Comparison of ENCODE assay signal across 11 cellular contexts in the genomic region with DNA sequence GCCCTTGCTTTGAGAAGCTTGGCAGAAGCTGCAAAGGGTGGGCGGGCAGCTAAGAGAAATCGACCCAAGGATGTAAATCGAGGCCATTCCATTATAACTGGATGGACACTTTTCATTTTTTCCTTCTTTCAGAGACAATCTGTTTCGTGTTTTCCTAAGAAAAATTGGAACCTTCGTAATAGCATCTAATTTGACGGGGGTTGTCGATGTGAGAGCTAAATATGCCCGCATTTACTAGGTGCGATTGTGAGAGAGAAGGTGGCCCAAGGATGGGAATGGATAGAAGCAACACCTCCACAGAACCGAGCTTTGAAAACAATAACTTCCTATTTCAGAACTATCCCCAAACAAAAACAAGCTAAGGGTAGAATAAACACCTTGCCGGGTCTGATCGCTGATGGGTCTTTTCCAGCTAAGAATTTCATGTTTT. TPM values are rescaled to one million over a fixed set of nuclear protein-coding genes. Genes with fewer than 3 reads are reported as not detected.
DNase-seq lines count a peak whose midpoint lies in the region; ATAC-seq, FAIRE-seq and TF ChIP-seq lines count a peak whose summit lies in the region.
"Had no signal": no experiment of that assay in that cellular context is flagged by ENCODE, and none has a peak within 500 bp of the region (broad histone marks: within the 10 kb centered on the region; RNA-seq: fewer than 3 reads in every experiment).

No MANE protein-coding gene starts in this region.

- H3K18ac ChIP-seq in mesendoderm (ENCODE audit: low read length) = no peak overlapping the region

- peaks cover 53% of the 10 kb centered on the region for H3K27me3 Mint-ChIP-seq in activated naive CD4-positive, alpha-beta T cell treated with anti-CD3 and anti-CD28 coated beads for 36 hours (ENCODE audit: low read depth)

- no peaks in the 10 kb centered on the region for H3K4me1 ChIP-seq in mesendoderm (ENCODE audit: control insufficient read depth, low read depth, low read length)
- H3K4me1 ChIP-seq in tibial nerve = peaks cover 0 to 79% (median 16%) of the 10 kb centered on the region in 4 donors

- CTCF ChIA-PET in activated naive CD4-positive, alpha-beta T cell treated with anti-CD3 and anti-CD28 coated beads for 36 hours (lab: Charles Lee) = interaction anchor here (0.6 to 0.7 kb wide), 2 partner anchors 14 to 281 kb away, joined by 4 read pairs; no protein-coding TSS in a partner anchor

- no peak overlapping the region for H3K4ac ChIP-seq in mesendoderm (ENCODE audit: low read depth, low read length)

- no peaks in the 10 kb centered on the region for H3K9me3 ChIP-seq in tibial nerve

- H3K4me1 Mint-ChIP-seq in activated naive CD4-positive, alpha-beta T cell treated with anti-CD3 and anti-CD28 coated beads for 36 hours (ENCODE audit: low read depth) = peaks cover 19% of the 10 kb centered on the region

- ATAC-seq in left lobe of liver = no peak

- no peak overlapping the region for H2AK5ac ChIP-seq in mesendoderm (ENCODE audit: low read length)

- no peaks in the 10 kb centered on the region for H3K79me2 ChIP-seq in mesendoderm (ENCODE audit: control insufficient read depth, insufficient read depth, low read length)

- intact Hi-C loops in activated naive CD4-positive, alpha-beta T cell treated with anti-CD3 and anti-CD28 coated beads for 36 hours (cut with micrococcal nuclease) = no loop called here

- no peak overlapping the region for H4K8ac ChIP-seq in mesendoderm (ENCODE audit: low read depth, low read length)

- no peak overlapping the region for H3K23ac ChIP-seq in mesendoderm (ENCODE audit: low read length)

- H3K4me3 ChIP-seq in astrocyte of the spinal cord (ENCODE audit: low read depth, low read length) = peak overlapping the region; percentile 45
- H3K4me3 ChIP-seq in mesendoderm (ENCODE audit: low read length) = no peak overlapping the region
- peak overlapping the region; percentile 51 to 76 (median 64) for H3K4me3 ChIP-seq in tibial nerve

- in situ Hi-C loops in astrocyte of the spinal cord (cut with HindIII; ENCODE audit: low sequenced_read_pairs) = no loop called here

- H3K27ac Mint-ChIP-seq in activated naive CD4-positive, alpha-beta T cell treated with anti-CD3 and anti-CD28 coated beads for 36 hours = no peak overlapping the region

- H3K4me3 Mint-ChIP-seq in activated naive CD4-positive, alpha-beta T cell treated with anti-CD3 and anti-CD28 coated beads for 36 hours = peak overlapping the region; percentile 53

- peak overlapping the region; percentile 89 for H3K4me2 ChIP-seq in mesendoderm (ENCODE audit: low read length)

- no CpG with 5 or more reads among the region's 12 CpGs for WGBS in mesendoderm (ENCODE audit: extremely low coverage, insufficient coverage, low lambda C conversion rate)
- WGBS in tibial nerve, 2 donors = 37 to 44% methylated on average over 12 of the region's 12 CpGs

- no peak overlapping the region for H2BK5ac ChIP-seq in mesendoderm (ENCODE audit: low read length)

- H3K9me3 Mint-ChIP-seq in activated naive CD4-positive, alpha-beta T cell treated with anti-CD3 and anti-CD28 coated beads for 36 hours = no peaks in the 10 kb centered on the region

- no peak for TF ChIP-seq POLR2A in tibial nerve (IDR thresholded peaks at IDR 0.05)

- no peaks in the 10 kb centered on the region for H3K36me3 Mint-ChIP-seq in activated naive CD4-positive, alpha-beta T cell treated with anti-CD3 and anti-CD28 coated beads for 36 hours (ENCODE audit: low read depth)

- H4K5ac ChIP-seq in mesendoderm (ENCODE audit: low read length) = no peak overlapping the region

- H3K27ac ChIP-seq in mesendoderm (ENCODE audit: low read depth, low read length) (no peak overlapping the region), tibial nerve (peak overlapping the region in 3 of 4 donors; percentile 56 to 90 (median 84))

- no peak for TF ChIP-seq CTCF in astrocyte of the spinal cord (IDR thresholded peaks at IDR 0.05; ENCODE audit: low read depth, low read length)
- TF ChIP-seq CTCF in tibial nerve (IDR thresholded peaks at IDR 0.05) = no peak

- no peak for FAIRE-seq in frontal cortex (lab: Jason Lieb, UNC)
- FAIRE-seq: colon had no signal

- peak overlapping the region; percentile 73 for H3K56ac ChIP-seq in mesendoderm (ENCODE audit: low read length)

- no peak overlapping the region for H2BK120ac ChIP-seq in mesendoderm (ENCODE audit: low read depth, low read length)

- H3K79me1 ChIP-seq in mesendoderm (ENCODE audit: low read length) = no peaks in the 10 kb centered on the region

- H3K27me3 ChIP-seq in mesendoderm (ENCODE audit: insufficient read depth, low read length, poor library complexity) = peaks cover 88% of the 10 kb centered on the region
- H3K27me3 ChIP-seq in tibial nerve = peaks cover 0 to 64% of the 10 kb centered on the region in 2 donors

- no peak for TF ChIP-seq EP300 in tibial nerve (IDR thresholded peaks at IDR 0.05)

- H3K9ac ChIP-seq in mesendoderm (ENCODE audit: low read length) = peak overlapping the region; percentile 41

- H2BK15ac ChIP-seq in mesendoderm (replicated peaks; ENCODE audit: low read depth) = no peak overlapping the region

- no peaks in the 10 kb centered on the region for H3K36me3 ChIP-seq in mesendoderm (ENCODE audit: control insufficient read depth, insufficient read depth, low read length)
- H3K36me3 ChIP-seq in tibial nerve = no peaks in the 10 kb centered on the region

- no peak for DNase-seq in activated naive CD4-positive, alpha-beta T cell treated with anti-CD3 and anti-CD28 coated beads for 36 hours
- DNase-seq in activated naive CD4-positive, alpha-beta T cell treated with anti-CD3 and anti-CD28 coated beads, Interleukin-2, amount 50 U/mL, for 16 hours = no peak
- no peak for DNase-seq in astrocyte of the spinal cord (ENCODE audit: low read depth, low spot score)
- DNase-seq in mesendoderm = no peak
- no peak for DNase-seq in tibial nerve (ENCODE audit: low spot score in 2 of 2)
- DNase-seq in frontal cortex (ENCODE audit: low spot score in 2 of 2) = no peak
- no peak for DNase-seq in left lobe of liver (ENCODE audit: low spot score)
- no peak for DNase-seq in NCI-H2107 (lab: John Stamatoyannopoulos, UW)
- DNase-seq: COR-L47, SHP77 treated with DMSO at 0.1 percent for 48 hours had no signal

RNA-seq across cellular contexts. Expression of a gene that starts 0.8 kb away (rescaled TPM):
- under 1 TPM in 1 of 2 experiments, not detected in 1; 0.14 TPM for total RNA-seq in activated naive CD4-positive, alpha-beta T cell treated with anti-CD3 and anti-CD28 coated beads for 36 hours
- polyA plus RNA-seq in mesendoderm (2013, experiment 1 of 2) = not detected
- polyA plus RNA-seq in mesendoderm (2013, experiment 2 of 2) = not detected
- total RNA-seq in tibial nerve (1 to 10 TPM; 4.4 to 6.3 (median 4.7) TPM), frontal cortex (not detected), left lobe of liver (0.43 TPM)

RNA-seq across cellular contexts. Expression of a gene that starts 12.1 kb away (rescaled TPM):
- total RNA-seq in activated naive CD4-positive, alpha-beta T cell treated with anti-CD3 and anti-CD28 coated beads for 36 hours = not detected
- polyA plus RNA-seq in mesendoderm (2013, experiment 1 of 2) = not detected
- not detected for polyA plus RNA-seq in mesendoderm (2013, experiment 2 of 2)
- total RNA-seq in tibial nerve = 10 to 100 TPM; 12.0 to 25.9 (median 16.6) TPM
- not detected for total RNA-seq in frontal cortex
- total RNA-seq in left lobe of liver = 0.50 TPM

RNA-seq across cellular contexts. Expression of a gene that starts 16.2 kb away (rescaled TPM):
- total RNA-seq in activated naive CD4-positive, alpha-beta T cell treated with anti-CD3 and anti-CD28 coated beads for 36 hours = not detected
- polyA plus RNA-seq in mesendoderm (2013, experiment 1 of 2) = not detected
- polyA plus RNA-seq in mesendoderm (2013, experiment 2 of 2) = not detected
- 10 to 100 TPM; 11.1 to 30.9 (median 18.7) TPM for total RNA-seq in tibial nerve
- total RNA-seq in frontal cortex = not detected
- total RNA-seq in left lobe of liver = not detected

RNA-seq across cellular contexts. Expression of a gene that starts 21.0 kb away (rescaled TPM):
- not detected for total RNA-seq in activated naive CD4-positive, alpha-beta T cell treated with anti-CD3 and anti-CD28 coated beads for 36 hours
- not detected for polyA plus RNA-seq in mesendoderm (2013, experiment 1 of 2)
- polyA plus RNA-seq in mesendoderm (2013, experiment 2 of 2) = not detected
- total RNA-seq in tibial nerve = 10 to 100 TPM in 1 of 4 donors, 1 to 10 TPM in 3; 7.0 to 18.8 (median 8.7) TPM
- not detected for total RNA-seq in frontal cortex
- total RNA-seq in left lobe of liver = 0.30 TPM

RNA-seq across cellular contexts. Expression of a gene that starts 25.1 kb away (rescaled TPM):
- total RNA-seq in activated naive CD4-positive, alpha-beta T cell treated with anti-CD3 and anti-CD28 coated beads for 36 hours = not detected
- 0.01 TPM for polyA plus RNA-seq in mesendoderm (2013, experiment 1 of 2)
- not detected for polyA plus RNA-seq in mesendoderm (2013, experiment 2 of 2)
- total RNA-seq in tibial nerve (10 to 100 TPM in 2 of 4 donors, 1 to 10 TPM in 2; 8.7 to 16.9 (median 11.3) TPM), frontal cortex (not detected), left lobe of liver (not detected)

Comparison
In these comparisons a context has a peak if more than half of its experiments do, and no peak if none do; other contexts are left out.
1. RNA of a gene that starts 16.2 kb away (total RNA-seq): 11.1 to 30.9 TPM in tibial nerve; not detected in activated naive CD4-positive, alpha-beta T cell treated with anti-CD3 and anti-CD28 coated beads for 36 hours, not detected in frontal cortex (single experiment) and not detected in left lobe of liver (single experiment); every median in the first group is over 10 times any median in the second.